In the genomic region with DNA sequence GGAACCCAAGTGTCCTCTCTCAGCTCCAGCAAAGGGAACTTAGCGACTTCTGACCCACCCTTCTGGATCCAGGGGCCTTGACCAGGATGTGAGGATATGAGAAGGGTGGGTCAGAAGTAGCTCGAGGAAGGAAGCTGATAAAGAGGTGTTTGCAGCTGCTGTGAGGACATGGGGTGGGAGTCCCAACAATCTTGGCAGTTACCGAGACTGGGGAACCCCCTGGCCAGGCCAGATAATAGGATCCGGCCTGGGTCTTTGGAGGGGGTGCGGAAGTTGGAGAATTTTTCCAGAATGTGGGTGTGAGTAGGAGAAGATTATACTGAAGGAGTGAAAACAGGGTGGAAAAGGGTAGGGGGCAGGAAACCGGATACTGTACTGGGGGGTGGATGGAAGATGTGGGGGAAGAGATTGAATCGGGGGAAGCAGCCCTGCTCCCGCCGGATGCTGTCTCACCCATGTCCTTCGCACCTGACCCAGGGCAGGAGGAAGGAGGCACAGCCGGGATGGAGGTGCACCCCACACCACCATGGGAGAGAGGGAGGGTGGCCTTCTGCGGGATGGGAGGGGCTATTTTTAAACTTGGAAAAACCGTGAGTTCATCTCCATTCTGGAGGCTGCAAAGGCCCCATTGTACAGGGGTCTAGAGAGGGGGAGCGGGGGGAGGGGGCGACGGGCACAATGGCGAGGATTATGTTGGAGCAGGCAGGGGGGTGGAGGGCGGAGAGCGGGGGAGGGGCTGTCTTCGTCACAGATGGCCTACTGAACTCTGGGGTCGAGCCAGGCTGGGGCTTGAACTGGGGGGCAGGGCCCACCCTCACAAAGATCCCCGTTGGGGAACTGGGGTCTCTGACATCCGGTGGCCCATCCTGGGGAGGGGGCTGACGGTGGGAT, we compare ENCODE assay signal across 11 cellular contexts. TPM values are rescaled to one million over a fixed set of nuclear protein-coding genes. Genes with fewer than 3 reads are reported as not detected.
DNase-seq lines count a peak whose midpoint lies in the region; ATAC-seq, FAIRE-seq and TF ChIP-seq lines count a peak whose summit lies in the region.
"Had no signal": no experiment of that assay in that cellular context is flagged by ENCODE, and none has a peak within 500 bp of the region (broad histone marks: within the 10 kb centered on the region; RNA-seq: fewer than 3 reads in every experiment).

No MANE protein-coding gene starts in this region.

- H3K36me3 Mint-ChIP-seq in natural killer cell: no peaks in the 10 kb centered on the region

- ATAC-seq in A549 (no peak), natural killer cell (no peak), HG03442 (IDR thresholded peaks at IDR 0.05; ENCODE audit: unreplicated experiment) (no peak)

- TF ChIP-seq CTCF in A549 (IDR thresholded peaks at IDR 0.05): no peak
- TF ChIP-seq CTCF in natural killer cell (IDR thresholded peaks at IDR 0.05): no peak

- peak overlapping the region; percentile 84 for H3K4me3 Mint-ChIP-seq in natural killer cell

- intact Hi-C loops in natural killer cell (cut with micrococcal nuclease): loop anchor here (5.0 kb wide), 1 partner anchor 113 kb away; a partner anchor contains a TSS

- peaks cover 27 to 31% of the 10 kb centered on the region in 2 donors for H3K27me3 Mint-ChIP-seq in natural killer cell (ENCODE audit: low read depth in 2 of 2)

- peaks cover 0 to 43% of the 10 kb centered on the region in 2 donors for H3K4me1 Mint-ChIP-seq in natural killer cell

- H3K27ac Mint-ChIP-seq in natural killer cell: peak overlapping the region in 1 of 2 donors; percentile 35

- H3K9me3 ChIP-seq in A549: no peaks in the 10 kb centered on the region
- no peaks in the 10 kb centered on the region for H3K9me3 ChIP-seq in ectodermal cell (ENCODE audit: control insufficient read depth, low read length)

- DNase-seq in A549 (ENCODE audit: low read depth in 1 of 2, low spot score in 1 of 2) (no peak), NCI-H82 treated with DMSO at 0.1 percent for 48 hours (lab: John Stamatoyannopoulos, UW; ENCODE audit: unreplicated experiment) (peak; percentile 53), natural killer cell (no peak), NCI-H1930 (lab: John Stamatoyannopoulos, UW) (no peak), HUDEP-2 (lab: John Stamatoyannopoulos, UW; ENCODE audit: unreplicated experiment in 76 of 76) (no peak)
- no peak for DNase-seq in stimulated activated CD4-positive, alpha-beta T cell treated with anti-CD3 and anti-CD28 coated beads, Interleukin-4, amount 100 ng/mL, for 1 hour
- DNase-seq: DND-41 had no signal

- H3K4me3 ChIP-seq in A549 (no peak overlapping the region), ectodermal cell (ENCODE audit: insufficient read depth, low read depth, low read length) (peak overlapping the region; percentile 40)

- TF ChIP-seq POLR2A in A549 (IDR thresholded peaks at IDR 0.05; ENCODE audit: low read length): no peak

- CTCF ChIA-PET in A549 (lab: Yijun Ruan, JAX): interaction anchor here (1.2 to 11.6 kb wide), 6 partner anchors 10 to 156 kb away, joined by 3 to 160 read pairs (median 18); a partner anchor contains a TSS

- no peaks in the 10 kb centered on the region for H3K9me3 Mint-ChIP-seq in natural killer cell

- H3K27ac ChIP-seq in A549: peak overlapping the region in 1 of 2 experiments; percentile 91; a peak in 3 of 6 replicates
- H3K27ac ChIP-seq in ectodermal cell (ENCODE audit: insufficient read depth, low read depth, low read length, poor library complexity, severe bottlenecking): peak overlapping the region; percentile 64

- H3K36me3 ChIP-seq in ectodermal cell (ENCODE audit: control insufficient read depth, insufficient read depth, low read length): no peaks in the 10 kb centered on the region

- POLR2A ChIA-PET in A549 (lab: Yijun Ruan, JAX): no interaction called here

- H3K4me2 ChIP-seq in A549: peak overlapping the region; percentile 88; the same call in 1 of the 3 replicates

- no peak for FAIRE-seq in A549 (lab: Jason Lieb, UNC)

- TF ChIP-seq RAD21 in A549 (conservative IDR thresholded peaks at IDR 0.05 in 1 of 2, IDR thresholded peaks at IDR 0.05 in 1 of 2): no peak

- 84% methylated on average over 13 of the region's 24 CpGs for WGBS in A549 (ENCODE audit: missing lambda C conversion rate)
- 31 to 37% methylated on average over 24 of the region's 24 CpGs for WGBS in ectodermal cell, 2 experiments

- peaks cover 29% of the 10 kb centered on the region for H3K27me3 ChIP-seq in ectodermal cell (ENCODE audit: control insufficient read depth, insufficient read depth, low read length, poor library complexity, severe bottlenecking)

- peaks cover 43% of the 10 kb centered on the region for H3K4me1 ChIP-seq in A549
- H3K4me1 ChIP-seq in ectodermal cell (ENCODE audit: control insufficient read depth, insufficient read depth, low read length): peaks cover 56% of the 10 kb centered on the region

- no peak for TF ChIP-seq EP300 in A549 (IDR thresholded peaks at IDR 0.05)

TF ChIP-seq in A549, 52 proteins besides CTCF, POLR2A, EP300 and RAD21 (continues in another document):
- no peak for TF ChIP-seq ZSCAN20 (CRISPR knock-in tag; IDR thresholded peaks at IDR 0.05)
- no peak for TF ChIP-seq JUN (IDR thresholded peaks at IDR 0.05)
- no peak for TF ChIP-seq FOSL2 (IDR thresholded peaks at IDR 0.05)
- no peak for TF ChIP-seq FOSL2 (CRISPR knock-in tag; IDR thresholded peaks at IDR 0.05)
- no peak for TF ChIP-seq TP53 (CRISPR knock-in tag; IDR thresholded peaks at IDR 0.05)
- TF ChIP-seq, protein P1, sequence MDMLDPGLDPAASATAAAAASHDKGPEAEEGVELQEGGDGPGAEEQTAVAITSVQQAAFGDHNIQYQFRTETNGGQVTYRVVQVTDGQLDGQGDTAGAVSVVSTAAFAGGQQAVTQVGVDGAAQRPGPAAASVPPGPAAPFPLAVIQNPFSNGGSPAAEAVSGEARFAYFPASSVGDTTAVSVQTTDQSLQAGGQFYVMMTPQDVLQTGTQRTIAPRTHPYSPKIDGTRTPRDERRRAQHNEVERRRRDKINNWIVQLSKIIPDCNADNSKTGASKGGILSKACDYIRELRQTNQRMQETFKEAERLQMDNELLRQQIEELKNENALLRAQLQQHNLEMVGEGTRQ (IDR thresholded peaks at IDR 0.05): no peak
- no peak for TF ChIP-seq EHMT2 (IDR thresholded peaks at IDR 0.05; ENCODE audit: low read depth)
- TF ChIP-seq ZFP36 (IDR thresholded peaks at IDR 0.05; ENCODE audit: borderline replicate concordance, partially characterized antibody): no peak
- TF ChIP-seq CHD2 (IDR thresholded peaks at IDR 0.05; ENCODE audit: low read length, partially characterized antibody): no peak
- no peak for TF ChIP-seq RARB (CRISPR knock-in tag; IDR thresholded peaks at IDR 0.05)
- TF ChIP-seq GATA3 (IDR thresholded peaks at IDR 0.05; ENCODE audit: borderline replicate concordance): no peak
- TF ChIP-seq NPAS2 (CRISPR knock-in tag; IDR thresholded peaks at IDR 0.05; ENCODE audit: borderline replicate concordance): no peak
- TF ChIP-seq, protein P2, sequence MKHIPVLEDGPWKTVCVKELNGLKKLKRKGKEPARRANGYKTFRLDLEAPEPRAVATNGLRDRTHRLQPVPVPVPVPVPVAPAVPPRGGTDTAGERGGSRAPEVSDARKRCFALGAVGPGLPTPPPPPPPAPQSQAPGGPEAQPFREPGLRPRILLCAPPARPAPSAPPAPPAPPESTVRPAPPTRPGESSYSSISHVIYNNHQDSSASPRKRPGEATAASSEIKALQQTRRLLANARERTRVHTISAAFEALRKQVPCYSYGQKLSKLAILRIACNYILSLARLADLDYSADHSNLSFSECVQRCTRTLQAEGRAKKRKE (CRISPR knock-in tag; IDR thresholded peaks at IDR 0.05; ENCODE audit: low read depth): no peak

RNA-seq across cellular contexts. Expression of a gene that starts 3.0 kb away (rescaled TPM):
- polyA plus RNA-seq in A549 (2011; rRNA removed) (5.4 and 5.5 TPM in 2 replicates), A549 (2017; fragmentation: RNase III; extraction: RNeasy Plus Mini Kit Qiagen cat#74134 plus additional on column Dnase treatment) (14.9 to 18.1 TPM (median 15.9 TPM) in 3 replicates)
- 7.6 and 10.0 TPM in 2 replicates for polyA plus RNA-seq in A549 (2012; cell fraction: cytosol; rRNA removed)
- polyA plus RNA-seq in A549 (2012; cell fraction: nucleus; rRNA removed): 43.7 and 46.4 TPM in 2 replicates
- polyA minus RNA-seq in A549 (2011; rRNA and poly(A)+ RNA removed): 3.1 and 5.7 TPM in 2 replicates
- polyA plus RNA-seq in ectodermal cell (2013, experiment 1 of 4): 22.8 TPM
- polyA plus RNA-seq in ectodermal cell (2013, experiment 2 of 4): 36.1 TPM
- 21.1 TPM for polyA plus RNA-seq in ectodermal cell (2013, experiment 3 of 4)
- polyA plus RNA-seq in ectodermal cell (2013, experiment 4 of 4): 23.8 TPM
- total RNA-seq in natural killer cell: 1 to 10 TPM in 1 of 3 donors, under 1 TPM in 2; 0.11 to 2.0 (median 0.19) TPM

RNA-seq across cellular contexts. Expression of a gene that starts 14.4 kb away (rescaled TPM):
- polyA plus RNA-seq in A549 (2011; rRNA removed): 23.5 and 28.4 TPM in 2 replicates
- 36.1 and 47.3 TPM in 2 replicates for polyA plus RNA-seq in A549 (2012; cell fraction: cytosol; rRNA removed)
- polyA plus RNA-seq in A549 (2012; cell fraction: nucleus; rRNA removed): 31.5 and 31.7 TPM in 2 replicates
- 23.3 to 26.5 TPM (median 25.4 TPM) in 3 replicates for polyA plus RNA-seq in A549 (2017; fragmentation: RNase III; extraction: RNeasy Plus Mini Kit Qiagen cat#74134 plus additional on column Dnase treatment)
- polyA minus RNA-seq in A549 (2011; rRNA and poly(A)+ RNA removed): 54.7 and 63.3 TPM in 2 replicates
- 66.9 TPM for polyA plus RNA-seq in ectodermal cell (2013, experiment 1 of 4)
- polyA plus RNA-seq in ectodermal cell (2013, experiment 2 of 4): 67.5 TPM
- polyA plus RNA-seq in ectodermal cell (2013, experiment 3 of 4): 65.3 TPM
- 71.5 TPM for polyA plus RNA-seq in ectodermal cell (2013, experiment 4 of 4)
- 10 to 100 TPM; 18.0 to 21.8 (median 18.1) TPM for total RNA-seq in natural killer cell

RNA-seq across cellular contexts. Expression of a gene that starts 20.7 kb away (rescaled TPM):
- polyA plus RNA-seq in A549 (2011; rRNA removed) (not detected in 2 replicates), A549 (2017; fragmentation: RNase III; extraction: RNeasy Plus Mini Kit Qiagen cat#74134 plus additional on column Dnase treatment) (not detected in 3 replicates)
- polyA plus RNA-seq in A549 (2012; cell fraction: cytosol; rRNA removed): 0.03 TPM in 1 of 2 replicates, not detected in the other
- polyA plus RNA-seq in A549 (2012; cell fraction: nucleus; rRNA removed): not detected in 2 replicates
- polyA minus RNA-seq in A549 (2011; rRNA and poly(A)+ RNA removed): not detected in 2 replicates
- polyA plus RNA-seq in ectodermal cell (2013, experiment 1 of 4): 3.1 TPM
- polyA plus RNA-seq in ectodermal cell (2013, experiment 2 of 4): 3.4 TPM
- 4.5 TPM for polyA plus RNA-seq in ectodermal cell (2013, experiment 3 of 4)
- polyA plus RNA-seq in ectodermal cell (2013, experiment 4 of 4): 6.6 TPM
- total RNA-seq in natural killer cell: not detected
- total RNA-seq: activated CD8-positive, alpha-beta memory T cell treated with anti-CD3 and anti-CD28 coated beads for 36 hours had no signal
- polyA plus RNA-seq: neural cell had no signal

RNA-seq across cellular contexts. Expression of a gene that starts 26.6 kb away (rescaled TPM):
- polyA plus RNA-seq in A549 (2011; rRNA removed) (not detected in 2 replicates), A549 (2017; fragmentation: RNase III; extraction: RNeasy Plus Mini Kit Qiagen cat#74134 plus additional on column Dnase treatment) (not detected in 3 replicates)
- not detected in 2 replicates for polyA plus RNA-seq in A549 (2012; cell fraction: cytosol; rRNA removed)
- polyA plus RNA-seq in A549 (2012; cell fraction: nucleus; rRNA removed): not detected in 2 replicates
- polyA minus RNA-seq in A549 (2011; rRNA and poly(A)+ RNA removed): not detected in 2 replicates
- polyA plus RNA-seq in ectodermal cell (2013, experiment 1 of 4): not detected
- polyA plus RNA-seq in ectodermal cell (2013, experiment 2 of 4): 0.05 TPM
- polyA plus RNA-seq in ectodermal cell (2013, experiment 3 of 4): not detected
- polyA plus RNA-seq in ectodermal cell (2013, experiment 4 of 4): not detected
- not detected for total RNA-seq in natural killer cell
- total RNA-seq: activated CD8-positive, alpha-beta memory T cell treated with anti-CD3 and anti-CD28 coated beads for 36 hours had no signal
- polyA plus RNA-seq: neural cell had no signal
